Comparison of ENCODE assay signal across 8 cellular contexts in genomic region chr19:12331211-12331941, GRCh38.
DNase-seq lines count a peak whose midpoint lies in the region; ATAC-seq and FAIRE-seq lines count a peak whose summit lies in the region.

No MANE protein-coding gene starts in this region.

- peaks cover 28% of the 10 kb centered on the region for H3K4me1 Mint-ChIP-seq in T-helper 2 cell treated with Interferon-gamma antibody and Interleukin-4, amounts not matched to agents 5 μg/mL and 100 μg/mL, for 36 hours (ENCODE audit: low read depth)
- peaks cover 44% of the 10 kb centered on the region for H3K4me1 Mint-ChIP-seq in activated naive CD8-positive, alpha-beta T cell treated with anti-CD3 and anti-CD28 coated beads, Interleukin-2, amount 50 U/mL, for 24 hours

- peak; percentile 83 for DNase-seq in T-helper 2 cell treated with Interferon-gamma antibody and Interleukin-4, amounts not matched to agents 5 μg/mL and 100 μg/mL, for 36 hours (ENCODE audit: low spot score)
- DNase-seq in activated naive CD8-positive, alpha-beta T cell treated with anti-CD3 and anti-CD28 coated beads, Interleukin-2, amount 50 U/mL, for 24 hours, result peak; percentile 86
- DNase-seq in stimulated activated CD4-positive, alpha-beta T cell treated with anti-CD3 and anti-CD28 coated beads, Interleukin-1b, Interleukin-23, amount 100 ng/mL, for 48 hours, result peak; percentile 89
- no peak for DNase-seq in globus pallidus (ENCODE audit: low spot score)
- DNase-seq in NCI-H82 (lab: John Stamatoyannopoulos, UW), result no peak
- no peak for DNase-seq in urothelium cell line (ENCODE audit: low spot score)

- H3K36me3 Mint-ChIP-seq in T-helper 2 cell treated with Interferon-gamma antibody and Interleukin-4, amounts not matched to agents 5 μg/mL and 100 μg/mL, for 36 hours (ENCODE audit: low read depth), result peaks cover 18% of the 10 kb centered on the region
- H3K36me3 Mint-ChIP-seq in activated naive CD8-positive, alpha-beta T cell treated with anti-CD3 and anti-CD28 coated beads, Interleukin-2, amount 50 U/mL, for 24 hours (ENCODE audit: low read depth), result peaks cover 12% of the 10 kb centered on the region

- ATAC-seq in GM18909 (IDR thresholded peaks at IDR 0.05; ENCODE audit: poor library complexity, unreplicated experiment) (peak; percentile 33), GM18517 (IDR thresholded peaks at IDR 0.05; ENCODE audit: unreplicated experiment) (no peak)
- peak; percentile 85 for ATAC-seq in activated naive CD8-positive, alpha-beta T cell treated with anti-CD3 and anti-CD28 coated beads, Interleukin-2, amount 50 U/mL, for 24 hours

- peaks cover 18% of the 10 kb centered on the region for H3K9me3 Mint-ChIP-seq in T-helper 2 cell treated with Interferon-gamma antibody and Interleukin-4, amounts not matched to agents 5 μg/mL and 100 μg/mL, for 36 hours
- no peaks in the 10 kb centered on the region for H3K9me3 Mint-ChIP-seq in activated naive CD8-positive, alpha-beta T cell treated with anti-CD3 and anti-CD28 coated beads, Interleukin-2, amount 50 U/mL, for 24 hours

- peak overlapping the region; percentile 96 for H3K4me3 Mint-ChIP-seq in T-helper 2 cell treated with Interferon-gamma antibody and Interleukin-4, amounts not matched to agents 5 μg/mL and 100 μg/mL, for 36 hours
- H3K4me3 Mint-ChIP-seq in activated naive CD8-positive, alpha-beta T cell treated with anti-CD3 and anti-CD28 coated beads, Interleukin-2, amount 50 U/mL, for 24 hours, result peak overlapping the region; percentile 93

- H3K27me3 Mint-ChIP-seq in T-helper 2 cell treated with Interferon-gamma antibody and Interleukin-4, amounts not matched to agents 5 μg/mL and 100 μg/mL, for 36 hours (ENCODE audit: low read depth), result no peaks in the 10 kb centered on the region
- H3K27me3 Mint-ChIP-seq in activated naive CD8-positive, alpha-beta T cell treated with anti-CD3 and anti-CD28 coated beads, Interleukin-2, amount 50 U/mL, for 24 hours, result no peaks in the 10 kb centered on the region

- FAIRE-seq in urothelium cell line (lab: Jason Lieb, UNC), result no peak

- H3K27ac Mint-ChIP-seq in T-helper 2 cell treated with Interferon-gamma antibody and Interleukin-4, amounts not matched to agents 5 μg/mL and 100 μg/mL, for 36 hours, result peak overlapping the region; percentile 97
- peak overlapping the region; percentile 89 for H3K27ac Mint-ChIP-seq in activated naive CD8-positive, alpha-beta T cell treated with anti-CD3 and anti-CD28 coated beads, Interleukin-2, amount 50 U/mL, for 24 hours

Comparison
In these comparisons a context has a peak if more than half of its experiments do, and no peak if none do; other contexts are left out.
1. DNase-seq: peak in T-helper 2 cell treated with Interferon-gamma antibody and Interleukin-4, amounts not matched to agents 5 μg/mL and 100 μg/mL, for 36 hours (single experiment), activated naive CD8-positive, alpha-beta T cell treated with anti-CD3 and anti-CD28 coated beads, Interleukin-2, amount 50 U/mL, for 24 hours (single experiment) and stimulated activated CD4-positive, alpha-beta T cell treated with anti-CD3 and anti-CD28 coated beads, Interleukin-1b, Interleukin-23, amount 100 ng/mL, for 48 hours (single experiment); none in globus pallidus (single experiment), NCI-H82 (single experiment) and urothelium cell line (single experiment).